Comparison of ENCODE assay signal across 8 cellular contexts in the genomic region with DNA sequence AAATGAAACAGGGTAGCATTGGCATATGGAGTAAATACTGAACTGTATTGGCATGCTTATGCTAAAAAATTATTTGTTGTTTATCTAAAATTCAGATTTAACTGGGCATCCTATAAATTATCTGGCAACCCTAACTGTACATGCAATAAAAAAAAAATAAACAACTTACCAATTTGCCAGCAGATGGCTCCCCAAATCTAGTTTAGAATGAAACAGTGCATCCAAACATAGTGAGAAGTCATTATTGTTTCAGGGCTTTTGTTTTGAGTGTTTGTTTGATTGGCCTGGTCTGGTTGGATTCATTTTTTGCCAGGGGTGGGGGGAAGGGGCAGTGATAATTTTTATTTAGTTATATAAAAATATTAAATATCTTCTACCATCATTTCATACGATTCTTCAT. TPM values are rescaled to one million over a fixed set of nuclear protein-coding genes. Genes with fewer than 3 reads are reported as not detected.
DNase-seq lines count a peak whose midpoint lies in the region; ATAC-seq and TF ChIP-seq lines count a peak whose summit lies in the region.

No MANE protein-coding gene starts in this region.

- no peak overlapping the region for H3K4me3 Mint-ChIP-seq in H9

- no peaks in the 10 kb centered on the region for H3K79me1 ChIP-seq in H9 (ENCODE audit: insufficient read depth, low read depth, low read length, poor library complexity, severe bottlenecking)

- TF ChIP-seq CTCF in C4-2B (conservative IDR thresholded peaks at IDR 0.05): peak; percentile 69
- TF ChIP-seq CTCF in H9 (conservative IDR thresholded peaks at IDR 0.05): peak; percentile 58
- peak; percentile 59 for TF ChIP-seq CTCF in epithelial cell of proximal tubule (conservative IDR thresholded peaks at IDR 0.05; ENCODE audit: low read depth, low read length)
- no peak for TF ChIP-seq CTCF in mucosa of descending colon (IDR thresholded peaks at IDR 0.05)
- peak in 2 of 5 experiments; percentile 15 to 19 for TF ChIP-seq CTCF in tibial nerve (IDR thresholded peaks at IDR 0.05)

- H3K27ac ChIP-seq in C4-2B (no peak overlapping the region), H9 (ENCODE audit: insufficient read length, low read depth, low read length) (no peak overlapping the region), tibial nerve (no peak overlapping the region)

- no peaks in the 10 kb centered on the region for H3K36me3 Mint-ChIP-seq in H9 (ENCODE audit: insufficient read depth in 1 of 3, low read depth in 3 of 3)

- DNase-seq in H9: no peak
- DNase-seq in NCI-H524 treated with DMSO at 0.1 percent for 48 hours (lab: John Stamatoyannopoulos, UW): peak; percentile 5
- DNase-seq in epithelial cell of proximal tubule (ENCODE audit: low read depth): no peak
- peak; percentile 16 for DNase-seq in skeletal muscle cell (ENCODE audit: low read depth)
- DNase-seq in mucosa of descending colon: no peak
- DNase-seq in tibial nerve (ENCODE audit: low spot score in 2 of 2): no peak
- DNase-seq in MG63: no peak

- no peak for TF ChIP-seq EP300 in tibial nerve (IDR thresholded peaks at IDR 0.05)

- no peak overlapping the region for H4K91ac ChIP-seq in H9 (ENCODE audit: insufficient read length, low read depth, low read length)

- no peaks in the 10 kb centered on the region for H3K79me2 ChIP-seq in H9 (ENCODE audit: insufficient read depth, low read length)

- H3K14ac ChIP-seq in H9 (ENCODE audit: insufficient read depth, low read length): no peak overlapping the region

- no peak overlapping the region for H3K27ac Mint-ChIP-seq in H9

- H4K20me1 ChIP-seq in H9 (ENCODE audit: control insufficient read depth, insufficient read depth, insufficient read length): no peaks in the 10 kb centered on the region

- no peak overlapping the region for H3T11ph ChIP-seq in H9 (ENCODE audit: low read length)

- H3K23me2 ChIP-seq in H9 (ENCODE audit: insufficient read length, low read depth, low read length, poor library complexity, severe bottlenecking): no peaks in the 10 kb centered on the region

- H3K56ac ChIP-seq in H9 (ENCODE audit: insufficient read length, low read depth, low read length): no peak overlapping the region

- H3K4me2 ChIP-seq in H9 (ENCODE audit: insufficient read depth, insufficient read length, low read length): no peak overlapping the region

- H3K9ac ChIP-seq in H9 (ENCODE audit: extremely low read depth, insufficient read length, low read length): no peak overlapping the region

- no peak overlapping the region for H2BK120ac ChIP-seq in H9 (ENCODE audit: low read depth, low read length, poor library complexity, severe bottlenecking)

- no peak overlapping the region for H4K5ac ChIP-seq in H9 (ENCODE audit: insufficient read length, low read depth, low read length)

- no peak for TF ChIP-seq POLR2A in tibial nerve (IDR thresholded peaks at IDR 0.05)

- intact Hi-C loops in mucosa of descending colon (cut with DNase I, micrococcal nuclease): loop anchor here in 1 of 2 donors (10.0 kb wide), 1 partner anchor 158 kb away; no protein-coding TSS in a partner anchor

- H3K18ac ChIP-seq in H9 (ENCODE audit: insufficient read length, low read depth, low read length): no peak overlapping the region

- ATAC-seq in mucosa of descending colon: no peak

- H3K4me3 ChIP-seq in epithelial cell of proximal tubule (ENCODE audit: low read depth, low read length) (no peak overlapping the region), skeletal muscle cell (ENCODE audit: low read depth, low read length) (no peak overlapping the region), mucosa of descending colon (no peak overlapping the region), tibial nerve (no peak overlapping the region), MG63 (no peak overlapping the region)

- H3K4me1 ChIP-seq in H9 (ENCODE audit: insufficient read depth, low read length) (no peaks in the 10 kb centered on the region), mucosa of descending colon (ENCODE audit: low read depth) (no peaks in the 10 kb centered on the region), tibial nerve (peaks cover 0 to 2% (median 0%) of the 10 kb centered on the region in 4 donors)

- no peaks in the 10 kb centered on the region for H3K9me3 Mint-ChIP-seq in H9

- H3K9me3 ChIP-seq in H9 (ENCODE audit: control insufficient read depth, low read depth, low read length) (no peaks in the 10 kb centered on the region), mucosa of descending colon (no peaks in the 10 kb centered on the region), tibial nerve (no peaks in the 10 kb centered on the region), MG63 (no peaks in the 10 kb centered on the region)

- no peak overlapping the region for H2AFZ ChIP-seq in H9 (ENCODE audit: low read length)

- H2BK12ac ChIP-seq in H9 (ENCODE audit: insufficient read length, low read depth, low read length): no peak overlapping the region

- H2BK20ac ChIP-seq in H9 (ENCODE audit: low read depth, low read length, poor library complexity, severe bottlenecking): no peak overlapping the region

- WGBS in H9 (ENCODE audit: extremely low coverage, insufficient read length, low lambda C conversion rate): no CpG with 5 or more reads among the region's 1 CpG
- 85 to 86% methylated on average over 1 of the region's 1 CpG for WGBS in tibial nerve, 2 donors

- H3K4ac ChIP-seq in H9 (ENCODE audit: low read depth, low read length): no peak overlapping the region

- H3K36me3 ChIP-seq in mucosa of descending colon (ENCODE audit: low read depth) (no peaks in the 10 kb centered on the region), tibial nerve (no peaks in the 10 kb centered on the region), MG63 (no peaks in the 10 kb centered on the region)

- H2BK15ac ChIP-seq in H9 (ENCODE audit: low read depth, low read length): no peak overlapping the region

- no peak overlapping the region for H2AK5ac ChIP-seq in H9 (ENCODE audit: insufficient read length, low read length)

- no peak overlapping the region for H3K23ac ChIP-seq in H9 (ENCODE audit: insufficient read length, low read depth, low read length)

- H3K4me1 Mint-ChIP-seq in H9: peaks cover 3 to 6% of the 10 kb centered on the region in 2 experiments; a peak in 3 of 4 replicates

- H2BK5ac ChIP-seq in H9 (ENCODE audit: insufficient read length, low read length): no peak overlapping the region

- H3K27me3 ChIP-seq in H9 (ENCODE audit: insufficient read depth, low read length) (no peaks in the 10 kb centered on the region), tibial nerve (peaks cover 0 to 8% of the 10 kb centered on the region in 2 donors), MG63 (no peaks in the 10 kb centered on the region)

- no peak overlapping the region for H4K8ac ChIP-seq in H9 (replicated peaks; ENCODE audit: insufficient read length, low read depth, low read length)

- H3K27me3 Mint-ChIP-seq in H9 (ENCODE audit: low read depth): no peaks in the 10 kb centered on the region

RNA-seq across cellular contexts. Expression of a gene that starts 12.8 kb away (rescaled TPM):
- total RNA-seq in H9 (2021): 15.6 and 15.9 TPM in 2 replicates
- 3.3 and 4.6 TPM in 2 replicates for total RNA-seq in epithelial cell of proximal tubule
- 10 to 100 TPM in 2 of 3 donors, 1 to 10 TPM in 1; 5.6 to 18.1 (median 11.7) TPM for total RNA-seq in mucosa of descending colon
- 1 to 10 TPM in 3 of 4 donors, not detected in 1; 2.0 to 3.1 (median 2.1) TPM for total RNA-seq in tibial nerve
- not detected in 2 replicates for total RNA-seq in MG63 (2014; rRNA removed; shearing (Covaris generic); ENCODE audit: low replicate concordance)

Comparison
In these comparisons a context has a peak if more than half of its experiments do, and no peak if none do; other contexts are left out.
1. DNase-seq: peak in NCI-H524 treated with DMSO at 0.1 percent for 48 hours (single experiment) and skeletal muscle cell (single experiment); none in H9 (single experiment), epithelial cell of proximal tubule (single experiment), mucosa of descending colon (0 of 3), tibial nerve (0 of 2) and MG63 (single experiment).